Comparison of ENCODE assay signal across 8 cellular contexts in the genomic region with DNA sequence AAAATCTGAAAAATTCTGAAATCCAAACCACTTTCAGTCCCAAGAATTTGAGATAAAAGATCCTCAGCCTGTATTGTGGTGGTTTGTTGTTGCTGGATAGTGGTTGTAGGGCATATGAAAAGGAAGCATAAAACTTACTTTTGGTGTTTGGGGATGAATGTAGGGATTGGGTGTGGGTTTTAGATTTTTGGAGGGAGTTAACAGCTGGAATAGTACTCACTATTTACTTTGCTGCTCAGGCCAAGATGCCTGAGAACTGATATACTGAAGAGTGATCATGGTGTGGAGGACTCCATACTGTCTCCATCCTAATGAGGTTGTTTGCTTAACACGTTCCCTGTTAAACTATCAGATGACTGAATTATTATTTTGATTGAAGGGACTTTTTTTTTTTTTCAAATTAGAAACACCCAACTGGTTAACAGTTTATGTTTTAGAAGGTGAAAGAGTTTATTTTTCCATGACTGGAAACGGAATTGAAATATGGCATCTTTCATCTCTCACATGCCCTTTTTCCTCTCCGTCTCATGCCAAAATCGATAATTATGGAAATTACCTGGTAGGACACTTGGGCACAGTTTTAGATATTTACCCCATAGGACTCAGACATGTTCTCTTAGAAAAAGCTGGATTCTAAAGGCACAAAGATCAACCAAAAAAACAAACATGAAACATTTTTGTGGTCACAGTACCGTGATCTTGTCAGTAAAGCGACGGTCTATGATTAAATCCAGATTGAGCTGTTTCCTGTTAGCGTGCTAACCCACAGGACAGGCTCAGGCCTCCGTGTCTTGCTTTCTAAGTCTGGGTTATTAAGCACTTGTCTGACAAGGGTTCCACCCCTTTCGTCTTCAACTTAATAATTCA. TPM values are rescaled to one million over a fixed set of nuclear protein-coding genes. Genes with fewer than 3 reads are reported as not detected.
DNase-seq lines count a peak whose midpoint lies in the region; ATAC-seq and TF ChIP-seq lines count a peak whose summit lies in the region.

No MANE protein-coding gene starts in this region.

- no peak for TF ChIP-seq CTCF in fibroblast of the aortic adventitia (IDR thresholded peaks at IDR 0.05; ENCODE audit: insufficient read depth, low read length)

- no peak overlapping the region for H3K4me3 ChIP-seq in fibroblast of the aortic adventitia (ENCODE audit: low read depth, low read length)

- ATAC-seq in GM19452 (IDR thresholded peaks at IDR 0.05; ENCODE audit: unreplicated experiment), result peak; percentile 89
- peak; percentile 77 for ATAC-seq in HG03469 (IDR thresholded peaks at IDR 0.05; ENCODE audit: unreplicated experiment)
- peak; percentile 95 for ATAC-seq in sciatic nerve

- peaks cover 10% of the 10 kb centered on the region for H3K9me3 Mint-ChIP-seq in activated CD4-positive, alpha-beta T cell treated with anti-CD3 and anti-CD28 coated beads, Interleukin-2, amount 10 ng/mL, durations not matched to agents 24 days and 14 days

- DNase-seq in DMS53 treated with DMSO at 0.1 percent for 48 hours (lab: John Stamatoyannopoulos, UW; ENCODE audit: unreplicated experiment), result peak; percentile 53
- DNase-seq in activated CD4-positive, alpha-beta T cell treated with anti-CD3 and anti-CD28 coated beads, Interleukin-2, amount 10 ng/mL, durations not matched to agents 24 days and 14 days, result peak; percentile 78
- peak; percentile 99 for DNase-seq in fibroblast of the aortic adventitia (ENCODE audit: low read depth)
- DNase-seq in sciatic nerve (ENCODE audit: low spot score), result no peak
- no peak for DNase-seq in putamen (ENCODE audit: low spot score)
- no peak for DNase-seq in ureter (ENCODE audit: low spot score)

- peak overlapping the region; percentile 65 for H3K4me3 Mint-ChIP-seq in activated CD4-positive, alpha-beta T cell treated with anti-CD3 and anti-CD28 coated beads, Interleukin-2, amount 10 ng/mL, durations not matched to agents 24 days and 14 days

- intact Hi-C loops in activated CD4-positive, alpha-beta T cell treated with anti-CD3 and anti-CD28 coated beads, Interleukin-2, amount 10 ng/mL, durations not matched to agents 24 days and 14 days (cut with micrococcal nuclease), result loop anchor here (1.0 to 5.0 kb wide), 5 partner anchors 35 to 319 kb away; partner anchors contain the start of gene RGL1
- intact Hi-C loops in sciatic nerve (cut with DNase I), result no loop called here

- no peaks in the 10 kb centered on the region for H3K27me3 Mint-ChIP-seq in activated CD4-positive, alpha-beta T cell treated with anti-CD3 and anti-CD28 coated beads, Interleukin-2, amount 10 ng/mL, durations not matched to agents 24 days and 14 days

- no peaks in the 10 kb centered on the region for H3K36me3 Mint-ChIP-seq in activated CD4-positive, alpha-beta T cell treated with anti-CD3 and anti-CD28 coated beads, Interleukin-2, amount 10 ng/mL, durations not matched to agents 24 days and 14 days (ENCODE audit: low read depth)

- H3K27ac Mint-ChIP-seq in activated CD4-positive, alpha-beta T cell treated with anti-CD3 and anti-CD28 coated beads, Interleukin-2, amount 10 ng/mL, durations not matched to agents 24 days and 14 days, result peak overlapping the region; percentile 93

- H3K4me1 Mint-ChIP-seq in activated CD4-positive, alpha-beta T cell treated with anti-CD3 and anti-CD28 coated beads, Interleukin-2, amount 10 ng/mL, durations not matched to agents 24 days and 14 days, result peaks cover 26% of the 10 kb centered on the region

RNA-seq across cellular contexts. Expression of gene RGL1, which starts 37.3 kb away (rescaled TPM):
- total RNA-seq in activated CD4-positive, alpha-beta T cell treated with anti-CD3 and anti-CD28 coated beads, Interleukin-2, amount 10 ng/mL, durations not matched to agents 24 days and 14 days, result 1.7 and 2.0 TPM in 2 replicates
- 55.1 and 100 TPM in 2 replicates for total RNA-seq in fibroblast of the aortic adventitia (ENCODE audit: low replicate concordance)
- total RNA-seq in sciatic nerve, result 76.9 TPM
- total RNA-seq in ureter, result 20.9 TPM

Comparison
In these comparisons a context has a peak if more than half of its experiments do, and no peak if none do; other contexts are left out.
1. DNase-seq: peak in DMS53 treated with DMSO at 0.1 percent for 48 hours (single experiment), activated CD4-positive, alpha-beta T cell treated with anti-CD3 and anti-CD28 coated beads, Interleukin-2, amount 10 ng/mL, durations not matched to agents 24 days and 14 days (single experiment) and fibroblast of the aortic adventitia (single experiment); none in sciatic nerve (single experiment), putamen (single experiment) and ureter (single experiment).
2. Peak in every context shown above with its lines, with median percentiles within 50 percentile points of each other: ATAC-seq.